Comparison of ENCODE assay signal across 9 cellular contexts in genomic region chr17:59786213-59786535, GRCh38.
DNase-seq lines count a peak whose midpoint lies in the region; ATAC-seq and TF ChIP-seq lines count a peak whose summit lies in the region.
"Had no signal": no experiment of that assay in that cellular context is flagged by ENCODE, and none has a peak within 500 bp of the region (broad histone marks: within the 10 kb centered on the region; RNA-seq: fewer than 3 reads in every experiment).

No MANE protein-coding gene starts in this region.

- H3K9me3 Mint-ChIP-seq in activated CD8-positive, alpha-beta T cell treated with anti-CD3 and anti-CD28 coated beads, Interleukin-2, amount 10 ng/mL, durations not matched to agents 7 days and 5 days (ENCODE audit: insufficient read depth): no peaks in the 10 kb centered on the region

- no peak for TF ChIP-seq CTCF in stomach (IDR thresholded peaks at IDR 0.05)

- H3K4me3 ChIP-seq in iPS-20b (ENCODE audit: low read length) (no peak overlapping the region), stomach (peak overlapping the region in 3 of 4 donors; percentile 1 to 22 (median 17))

- no peak for TF ChIP-seq EP300 in stomach (IDR thresholded peaks at IDR 0.05)

- H3K9me3 ChIP-seq in iPS-20b (ENCODE audit: insufficient read depth, low read depth, low read length) (no peaks in the 10 kb centered on the region), stomach (no peaks in the 10 kb centered on the region)

- peak overlapping the region; percentile 21; the same call in 1 of the 2 replicates for H3K9ac ChIP-seq in iPS-20b (ENCODE audit: low read depth, low read length)

- intact Hi-C loops in stomach (cut with DNase I; ENCODE audit: low total_unique reads): no loop called here

- peaks cover 26% of the 10 kb centered on the region for H3K36me3 Mint-ChIP-seq in activated CD8-positive, alpha-beta T cell treated with anti-CD3 and anti-CD28 coated beads, Interleukin-2, amount 10 ng/mL, durations not matched to agents 7 days and 5 days (ENCODE audit: low read depth)

- no peak for ATAC-seq in activated CD8-positive, alpha-beta T cell treated with anti-CD3 and anti-CD28 coated beads, Interleukin-2, amount 10 ng/mL, durations not matched to agents 7 days and 5 days
- no peak for ATAC-seq in HG03196 (IDR thresholded peaks at IDR 0.05; ENCODE audit: unreplicated experiment)

- DNase-seq in NCI-H510A (lab: John Stamatoyannopoulos, UW): peak; percentile 48
- no peak for DNase-seq in NCI-H510A treated with DMSO at 0.1 percent for 48 hours (lab: John Stamatoyannopoulos, UW)
- DNase-seq in activated CD8-positive, alpha-beta T cell treated with anti-CD3 and anti-CD28 coated beads, Interleukin-2, amount 10 ng/mL, durations not matched to agents 7 days and 5 days: no peak
- DNase-seq in stomach: no peak
- no peak for DNase-seq in KG1 (lab: John Stamatoyannopoulos, UW)
- DNase-seq in HEK293T (ENCODE audit: extremely low spot score): no peak
- DNase-seq: 8988T had no signal

- POLR2A ChIA-PET in activated CD8-positive, alpha-beta T cell treated with anti-CD3 and anti-CD28 coated beads, Interleukin-2, amount 10 ng/mL, durations not matched to agents 7 days and 5 days (lab: Charles Lee): interaction anchor here (0.8 to 8.6 kb wide), 20 partner anchors 14 to 178 kb away, joined by 3 to 406 read pairs (median 6); partner anchors contain the start of genes CLTC, PTRH2, RNFT1 and TUBD1
- POLR2A ChIA-PET in HEK293T (lab: Yijun Ruan, JAX): interaction anchor here (0.9 to 1.1 kb wide), 5 partner anchors 12 to 79 kb away, joined by 3 to 11 read pairs (median 7); partner anchors contain the start of genes PTRH2 and VMP1

- 2 to 19% (median 17%) methylated on average over 2 of the region's 2 CpGs for WGBS in stomach, 5 donors

- H3K27me3 ChIP-seq in iPS-20b (ENCODE audit: insufficient read depth, low read length) (no peaks in the 10 kb centered on the region), stomach (no peaks in the 10 kb centered on the region)

- peaks cover 35% of the 10 kb centered on the region for H3K4me1 ChIP-seq in iPS-20b (ENCODE audit: insufficient read depth, low read length)
- peaks cover 29 to 79% (median 51%) of the 10 kb centered on the region in 4 donors for H3K4me1 ChIP-seq in stomach

- no peaks in the 10 kb centered on the region for H3K27me3 Mint-ChIP-seq in activated CD8-positive, alpha-beta T cell treated with anti-CD3 and anti-CD28 coated beads, Interleukin-2, amount 10 ng/mL, durations not matched to agents 7 days and 5 days (ENCODE audit: low read depth)

- TF ChIP-seq POLR2A in stomach (IDR thresholded peaks at IDR 0.05): no peak

- H3K4me3 Mint-ChIP-seq in activated CD8-positive, alpha-beta T cell treated with anti-CD3 and anti-CD28 coated beads, Interleukin-2, amount 10 ng/mL, durations not matched to agents 7 days and 5 days: peak overlapping the region; percentile 76

- CTCF ChIA-PET in activated CD8-positive, alpha-beta T cell treated with anti-CD3 and anti-CD28 coated beads, Interleukin-2, amount 10 ng/mL, durations not matched to agents 7 days and 5 days (lab: Charles Lee): interaction anchor here (0.9 to 7.5 kb wide), 12 partner anchors 15 to 129 kb away, joined by 3 to 79 read pairs (median 4); no protein-coding TSS in a partner anchor
- CTCF ChIA-PET in HEK293T (lab: Yijun Ruan, JAX): interaction anchor here (0.7 kb wide), 1 partner anchor 59 kb away, joined by 3 read pairs; no protein-coding TSS in a partner anchor

- H3K27ac ChIP-seq in iPS-20b (ENCODE audit: low read length) (no peak overlapping the region), stomach (peak overlapping the region; percentile 72 to 96 (median 89))

- H3K27ac Mint-ChIP-seq in activated CD8-positive, alpha-beta T cell treated with anti-CD3 and anti-CD28 coated beads, Interleukin-2, amount 10 ng/mL, durations not matched to agents 7 days and 5 days: peak overlapping the region; percentile 97

- H3K4me1 Mint-ChIP-seq in activated CD8-positive, alpha-beta T cell treated with anti-CD3 and anti-CD28 coated beads, Interleukin-2, amount 10 ng/mL, durations not matched to agents 7 days and 5 days (ENCODE audit: low read depth): peaks cover 64% of the 10 kb centered on the region

- no peaks in the 10 kb centered on the region for H3K36me3 ChIP-seq in iPS-20b (ENCODE audit: insufficient read depth, low read depth, low read length)
- H3K36me3 ChIP-seq in stomach: no peaks in the 10 kb centered on the region

TF ChIP-seq in HEK293T, 16 proteins besides CTCF, POLR2A, EP300 and RAD21:
- TF ChIP-seq PKNOX1 (IDR thresholded peaks at IDR 0.05): no peak
- TF ChIP-seq NFRKB (IDR thresholded peaks at IDR 0.05): no peak
- no peak for TF ChIP-seq SP1 (IDR thresholded peaks at IDR 0.05)
- no peak for TF ChIP-seq L3MBTL2 (conservative IDR thresholded peaks at IDR 0.05)
- TF ChIP-seq LEF1 (IDR thresholded peaks at IDR 0.05; ENCODE audit: borderline replicate concordance): no peak
- TF ChIP-seq TARDBP (IDR thresholded peaks at IDR 0.05): no peak
- no peak for TF ChIP-seq ZNF384 (IDR thresholded peaks at IDR 0.05)
- TF ChIP-seq FOXK2 (IDR thresholded peaks at IDR 0.05): no peak
- TF ChIP-seq FOXA1 (IDR thresholded peaks at IDR 0.05): no peak
